27 cellular contexts compared by ENCODE assay signal in genomic region chr6:47678739-47679138, GRCh38. TPM values are rescaled to one million over a fixed set of nuclear protein-coding genes. Genes with fewer than 3 reads are reported as not detected.
"Had no signal": no experiment of that assay in that cellular context is flagged by ENCODE, and none has a peak within 500 bp of the region (broad histone marks: within the 10 kb centered on the region; RNA-seq: fewer than 3 reads in every experiment).

No MANE protein-coding gene starts in this region.

- H3K27ac Mint-ChIP-seq: dendritic cell treated with granulocyte-macrophage colony-stimulating factor and Interleukin-4, amounts not matched to agents 40 ng/mL and 50 ng/mL, for 4 days; effector memory CD8-positive, alpha-beta T cell; endodermal cell; mesothelial cell of epicardium; naive B cell had no signal

- H3K4me1 Mint-ChIP-seq: naive B cell had no signal

- H3K4me3 Mint-ChIP-seq: dendritic cell treated with granulocyte-macrophage colony-stimulating factor and Interleukin-4, amounts not matched to agents 40 ng/mL and 50 ng/mL, for 4 days; effector memory CD8-positive, alpha-beta T cell; endodermal cell; mesothelial cell of epicardium; naive B cell had no signal

- DNase-seq: colonic mucosa; cortex of kidney; effector CD8-positive, alpha-beta T cell; effector memory CD8-positive, alpha-beta T cell; endodermal cell; erythroblast; esophagus squamous epithelium; foreskin fibroblast; foreskin melanocyte; glutamatergic neuron; head of caudate nucleus; heart right ventricle; hippocampal formation; left cardiac atrium; left lung; left ventricle myocardium superior; lower lobe of right lung; mesenchymal stem cell; mucosa of descending colon; naive B cell had no signal

- H3K36me3 Mint-ChIP-seq: mesothelial cell of epicardium, naive B cell had no signal

- H3K9me3 Mint-ChIP-seq: dendritic cell treated with granulocyte-macrophage colony-stimulating factor and Interleukin-4, amounts not matched to agents 40 ng/mL and 50 ng/mL, for 4 days; effector memory CD8-positive, alpha-beta T cell; endodermal cell; naive B cell had no signal

- ATAC-seq: effector memory CD8-positive, alpha-beta T cell; esophagus mucosa; heart right ventricle; left cardiac atrium; left lung; left ventricle myocardium superior; lower lobe of right lung; mucosa of descending colon had no signal

RNA-seq across cellular contexts. Expression of gene ADGRF4, which starts 19.6 kb away (rescaled TPM):
- total RNA-seq: dermis microvascular lymphatic vessel endothelial cell, left ventricle myocardium superior, lower lobe of right lung, lung microvascular endothelial cell, mesenteric fat pad, myocyte had no signal
